ENCODE assay signal across 12 cellular contexts in genomic region chr12:130401703-130402102, GRCh38.
A peak's percentile ranks its signal among the peaks of the same experiment; 100 is the strongest.
DNase-seq lines count a peak whose midpoint lies in the region; ATAC-seq and TF ChIP-seq lines count a peak whose summit lies in the region.
"Had no signal": no experiment of that assay in that cellular context is flagged by ENCODE, and none has a peak within 500 bp of the region (broad histone marks: within the 10 kb centered on the region; RNA-seq: fewer than 3 reads in every experiment).

No MANE protein-coding gene starts in this region.

- no peaks in the 10 kb centered on the region for H3K9me3 ChIP-seq in left lung
- H3K9me3 ChIP-seq: pancreas had no signal

- intact Hi-C loops in left lung (cut with DNase I) = no loop called here

- no peak overlapping the region for H3K27ac ChIP-seq in left lung
- H3K27ac ChIP-seq: pancreas had no signal

- no peaks in the 10 kb centered on the region for H3K27me3 Mint-ChIP-seq in glutamatergic neuron (ENCODE audit: unreplicated experiment)

- no peaks in the 10 kb centered on the region for H3K4me1 ChIP-seq in left lung
- H3K4me1 ChIP-seq: pancreas had no signal

- no peaks in the 10 kb centered on the region for H3K36me3 ChIP-seq in left lung
- H3K36me3 ChIP-seq: pancreas had no signal

- no peak overlapping the region for H3K4me3 Mint-ChIP-seq in glutamatergic neuron (ENCODE audit: unreplicated experiment)

- H3K36me3 Mint-ChIP-seq in glutamatergic neuron (ENCODE audit: unreplicated experiment) = no peaks in the 10 kb centered on the region

- no peak overlapping the region for H3K4me3 ChIP-seq in left lung
- H3K4me3 ChIP-seq: pancreas had no signal

- TF ChIP-seq CTCF in glutamatergic neuron (IDR thresholded peaks at IDR 0.05; ENCODE audit: partially characterized antibody, unreplicated experiment) (peak; percentile 10), left lung (IDR thresholded peaks at IDR 0.05) (no peak)

- ATAC-seq in GM21529 (IDR thresholded peaks at IDR 0.05; ENCODE audit: unreplicated experiment) (no peak), left lung (no peak)
- ATAC-seq: esophagus mucosa, pancreas had no signal

- DNase-seq in NCI-H82 (lab: John Stamatoyannopoulos, UW) = peak; percentile 66
- DNase-seq in NCI-H82 treated with DMSO at 0.1 percent for 48 hours (lab: John Stamatoyannopoulos, UW; ENCODE audit: unreplicated experiment) = no peak
- peak; percentile 3 for DNase-seq in NCI-H2196 treated with DMSO at 0.1 percent for 48 hours (lab: John Stamatoyannopoulos, UW; ENCODE audit: unreplicated experiment)
- DNase-seq in glutamatergic neuron = no peak
- peak; percentile 59 for DNase-seq in retina
- DNase-seq in activated naive CD4-positive, alpha-beta T cell treated with anti-CD3 and anti-CD28 coated beads, Interleukin-2, amount 50 U/mL, for 16 hours = no peak
- DNase-seq in left lung = no peak
- DNase-seq: kidney, NCI-H774, pancreas had no signal

- peaks cover 4 to 5% of the 10 kb centered on the region in 2 donors for H3K27me3 ChIP-seq in left lung

- H3K27ac Mint-ChIP-seq in glutamatergic neuron (ENCODE audit: unreplicated experiment) = no peak overlapping the region

- peaks cover 9% of the 10 kb centered on the region for H3K9me3 Mint-ChIP-seq in glutamatergic neuron (ENCODE audit: unreplicated experiment)

- no peaks in the 10 kb centered on the region for H3K4me1 Mint-ChIP-seq in glutamatergic neuron (ENCODE audit: low read depth, unreplicated experiment)

Comparison
In these comparisons a context has a peak if more than half of its experiments do, and no peak if none do; other contexts are left out.
1. DNase-seq: peak in NCI-H82 (single experiment), NCI-H2196 treated with DMSO at 0.1 percent for 48 hours (single experiment) and retina (single experiment); none in NCI-H82 treated with DMSO at 0.1 percent for 48 hours (single experiment), glutamatergic neuron (single experiment), activated naive CD4-positive, alpha-beta T cell treated with anti-CD3 and anti-CD28 coated beads, Interleukin-2, amount 50 U/mL, for 16 hours (single experiment) and left lung (0 of 2).